In the genomic region with DNA sequence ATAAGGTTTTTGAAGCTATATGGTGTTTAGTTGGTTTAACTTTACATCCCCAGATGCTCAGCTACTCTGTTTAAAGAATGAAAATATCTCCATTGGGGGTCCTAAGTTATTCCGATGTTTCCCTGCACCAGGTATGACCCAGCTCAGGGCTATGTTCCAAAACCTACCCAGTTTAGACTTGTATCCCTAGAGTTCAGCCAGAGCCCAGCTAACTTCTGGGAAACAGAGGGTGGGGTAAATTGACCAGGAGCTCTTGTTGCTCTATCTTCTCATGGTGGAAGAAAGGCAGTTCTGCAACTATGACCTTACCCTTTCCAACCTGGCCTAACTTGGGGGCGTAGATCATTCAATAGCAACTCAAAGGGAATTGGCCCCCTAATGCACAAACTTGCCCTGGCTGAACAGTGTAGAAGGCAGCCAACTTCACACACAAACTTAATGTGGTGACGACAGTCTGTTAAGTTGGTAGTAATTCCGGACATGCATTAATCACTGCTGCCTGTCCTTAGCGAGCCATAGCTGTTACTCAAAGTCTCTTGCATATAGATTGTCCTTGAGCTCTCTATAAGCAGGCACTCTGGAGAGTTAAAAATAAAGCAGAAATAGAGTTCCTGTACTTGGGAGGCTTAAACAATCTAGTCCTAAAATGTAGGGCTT, we compare ENCODE assay signal across 28 cellular contexts. TPM values are rescaled to one million over a fixed set of nuclear protein-coding genes. Genes with fewer than 3 reads are reported as not detected.
A peak's percentile ranks its signal among the peaks of the same experiment; 100 is the strongest.
DNase-seq lines count a peak whose midpoint lies in the region; ATAC-seq and TF ChIP-seq lines count a peak whose summit lies in the region.
"Had no signal": no experiment of that assay in that cellular context is flagged by ENCODE, and none has a peak within 500 bp of the region (broad histone marks: within the 10 kb centered on the region; RNA-seq: fewer than 3 reads in every experiment).

No MANE protein-coding gene starts in this region.

- H2AFZ ChIP-seq in OCI-LY7 (ENCODE audit: low read length) = peak overlapping the region; percentile 92

- no TSS peak for BruUV-seq in OCI-LY7 (replicated peaks; lab: Mats Ljungman, UMichigan)

- peaks cover 92% of the 10 kb centered on the region for H3K4me1 ChIP-seq in OCI-LY7 (ENCODE audit: insufficient read depth, low read length, poor library complexity, severe bottlenecking)
- H3K4me1 ChIP-seq in liver (ENCODE audit: control insufficient read depth in 4 of 4, insufficient read depth in 4 of 4, low read length in 3 of 4) = peaks cover 3 to 42% (median 26%) of the 10 kb centered on the region in 4 donors
- peaks cover 35% of the 10 kb centered on the region for H3K4me1 ChIP-seq in suprapubic skin
- H3K4me1 ChIP-seq: BE2C, foreskin keratinocyte had no signal

- H3K4me3 ChIP-seq in OCI-LY7 (ENCODE audit: low read depth, low read length, poor library complexity, severe bottlenecking) (peak overlapping the region; percentile 24), liver (ENCODE audit: low read depth in 1 of 3, low read length in 3 of 3) (no peak overlapping the region), suprapubic skin (no peak overlapping the region)
- H3K4me3 ChIP-seq: MG63, pancreas, transverse colon had no signal

- CTCF ChIA-PET in OCI-LY7 (lab: Charles Lee; ENCODE audit: unreplicated experiment) = interaction anchor here (0.5 to 1.4 kb wide), 9 partner anchors 21 to 1702 kb away, joined by 3 to 4 read pairs (median 3); no protein-coding TSS in a partner anchor

- no peaks in the 10 kb centered on the region for H3K27me3 Mint-ChIP-seq in mesothelial cell of epicardium (ENCODE audit: low read depth)

- H3K79me2 ChIP-seq in OCI-LY7 (ENCODE audit: insufficient read depth, low read depth, low read length) = no peaks in the 10 kb centered on the region

- H4K20me1 ChIP-seq in OCI-LY7 (ENCODE audit: insufficient read depth, low read length) = no peaks in the 10 kb centered on the region

- 78% methylated on average over 5 of the region's 5 CpGs for WGBS in liver
- WGBS in suprapubic skin = 74% methylated on average over 5 of the region's 5 CpGs

- H3K27me3 ChIP-seq in liver (ENCODE audit: control insufficient read depth in 4 of 4, insufficient read depth in 4 of 4, low read length in 3 of 4) = no peaks in the 10 kb centered on the region
- no peaks in the 10 kb centered on the region for H3K27me3 ChIP-seq in suprapubic skin
- H3K27me3 ChIP-seq: BE2C, foreskin keratinocyte, MG63, pancreas, transverse colon had no signal

- TF ChIP-seq CTCF in OCI-LY7 (conservative IDR thresholded peaks at IDR 0.05; ENCODE audit: low read length) (no peak), liver (IDR thresholded peaks at IDR 0.05; ENCODE audit: low read depth, low read length, missing input control) (no peak), suprapubic skin (IDR thresholded peaks at IDR 0.05) (no peak), mesothelial cell of epicardium (IDR thresholded peaks at IDR 0.05; ENCODE audit: unreplicated experiment) (no peak)

- no peak for TF ChIP-seq RAD21 in liver (IDR thresholded peaks at IDR 0.05)

- H3K9me2 ChIP-seq in OCI-LY7 (ENCODE audit: insufficient read depth, low read length) = no peaks in the 10 kb centered on the region

- intact Hi-C loops in OCI-LY7 (cut with micrococcal nuclease; ENCODE audit: unreplicated experiment) = loop anchor here (5.0 kb wide), 1 partner anchor 168 kb away; no protein-coding TSS in a partner anchor

- H3K9ac ChIP-seq in liver (ENCODE audit: low read depth in 1 of 2, low read length in 2 of 2) = no peak overlapping the region

- no peaks in the 10 kb centered on the region; the same call in 1 of the 2 replicates for H3K9me3 ChIP-seq in OCI-LY7 (ENCODE audit: low read length)
- H3K9me3 ChIP-seq in liver (ENCODE audit: control insufficient read depth in 4 of 4, low read length in 3 of 4) = no peaks in the 10 kb centered on the region
- no peaks in the 10 kb centered on the region for H3K9me3 ChIP-seq in suprapubic skin
- H3K9me3 ChIP-seq: BE2C, MG63, pancreas, transverse colon had no signal

- no peaks in the 10 kb centered on the region for H3K9me3 Mint-ChIP-seq in mesothelial cell of epicardium
- H3K9me3 Mint-ChIP-seq: naive thymus-derived CD4-positive, alpha-beta T cell; T-helper 1 cell treated with Interleukin-12 subunit alpha and Interleukin-12 subunit beta and Interleukin-4 antibody, amounts not matched to agents 30 μg/mL and 1 μg/mL, for 36 hours had no signal

- no peak for TF ChIP-seq POLR2A in suprapubic skin (IDR thresholded peaks at IDR 0.05)

- TF ChIP-seq EP300 in suprapubic skin (IDR thresholded peaks at IDR 0.05) = no peak

- POLR2A ChIA-PET in OCI-LY7 (lab: Charles Lee) = interaction anchor here (0.6 to 3.3 kb wide), 19 partner anchors 8 to 327 kb away, joined by 3 to 19 read pairs (median 4); no protein-coding TSS in a partner anchor

- no peak for ATAC-seq in GM19351 (IDR thresholded peaks at IDR 0.05; ENCODE audit: unreplicated experiment)
- ATAC-seq: foreskin keratinocyte; naive thymus-derived CD4-positive, alpha-beta T cell; PC-3 had no signal

- no peaks in the 10 kb centered on the region for H3K36me3 Mint-ChIP-seq in mesothelial cell of epicardium
- H3K36me3 Mint-ChIP-seq: naive thymus-derived CD4-positive, alpha-beta T cell had no signal

- peak overlapping the region; percentile 70 for H3K27ac ChIP-seq in OCI-LY7 (ENCODE audit: low read depth, low read length, poor library complexity, severe bottlenecking)
- H3K27ac ChIP-seq in liver (ENCODE audit: low read depth in 1 of 2, low read length in 2 of 2) = peak overlapping the region in 1 of 2 donors; percentile 26
- H3K27ac ChIP-seq in suprapubic skin = peak overlapping the region; percentile 8
- H3K27ac ChIP-seq: epithelial cell of prostate, foreskin keratinocyte, transverse colon had no signal

- H3K4me2 ChIP-seq in OCI-LY7 (ENCODE audit: low read length) = peak overlapping the region; percentile 68

- H3K4me1 Mint-ChIP-seq in mesothelial cell of epicardium = peaks cover 13% of the 10 kb centered on the region

- H3K27ac Mint-ChIP-seq in mesothelial cell of epicardium = no peak overlapping the region
- H3K27ac Mint-ChIP-seq: T-helper 1 cell treated with Interleukin-12 subunit alpha and Interleukin-12 subunit beta and Interleukin-4 antibody, amounts not matched to agents 30 μg/mL and 1 μg/mL, for 36 hours had no signal

- H3K4me3 Mint-ChIP-seq in mesothelial cell of epicardium = no peak overlapping the region
- H3K4me3 Mint-ChIP-seq: naive thymus-derived CD4-positive, alpha-beta T cell; T-helper 1 cell treated with Interleukin-12 subunit alpha and Interleukin-12 subunit beta and Interleukin-4 antibody, amounts not matched to agents 30 μg/mL and 1 μg/mL, for 36 hours had no signal

- DNase-seq in NOMO-1 treated with DMSO at 0.1 percent for 48 hours (lab: John Stamatoyannopoulos, UW; ENCODE audit: unreplicated experiment) (peak; percentile 28), NOMO-1 treated with dmso at 0.1 percent for 144 hours (lab: John Stamatoyannopoulos, UW; ENCODE audit: unreplicated experiment) (no peak), OCI-LY7 (ENCODE audit: low spot score) (peak; percentile 54), suprapubic skin (ENCODE audit: low spot score in 2 of 2) (no peak), mesothelial cell of epicardium (ENCODE audit: low spot score in 2 of 2, unreplicated experiment in 2 of 2) (no peak), AG20443 (ENCODE audit: low spot score) (no peak)
- DNase-seq: 8988T; activated CD4-positive, alpha-beta T cell treated with anti-CD3 and anti-CD28 coated beads, Interleukin-2, amount 50 U/mL, for 48 hours; activated naive CD4-positive, alpha-beta T cell; activated T-cell treated with anti-CD3 and anti-CD28 coated beads for 4 hours; BE2C; foreskin keratinocyte; GOT3; hypothalamus; mammary epithelial cell; MG63; naive thymus-derived CD4-positive, alpha-beta T cell; NCI-H146; NCI-H2171; NCI-H526 treated with DMSO at 0.1 percent for 48 hours; pancreas; PC-3; stimulated activated naive CD4-positive, alpha-beta T cell; transverse colon had no signal

- H3K36me3 ChIP-seq in OCI-LY7 (ENCODE audit: insufficient read depth, low read length) = no peaks in the 10 kb centered on the region
- no peaks in the 10 kb centered on the region for H3K36me3 ChIP-seq in liver (ENCODE audit: control insufficient read depth in 4 of 4, insufficient read depth in 3 of 4, low read depth in 1 of 4, low read length in 3 of 4)
- H3K36me3 ChIP-seq in suprapubic skin = no peaks in the 10 kb centered on the region
- H3K36me3 ChIP-seq: BE2C, MG63, pancreas, transverse colon had no signal

TF ChIP-seq in liver, 16 proteins besides CTCF, POLR2A, EP300 and RAD21 (continues in another document):
- TF ChIP-seq HNF4A (conservative IDR thresholded peaks at IDR 0.05) (peak; percentile 23 to 38), YY1 (IDR thresholded peaks at IDR 0.05) (no peak), HNF4G (IDR thresholded peaks at IDR 0.05) (no peak), EGR1 (IDR thresholded peaks at IDR 0.05; ENCODE audit: low read depth in 2 of 2) (no peak), RXRA (IDR thresholded peaks at IDR 0.05) (peak in 1 of 2 donors; percentile 59), FOXA2 (IDR thresholded peaks at IDR 0.05) (no peak), REST (IDR thresholded peaks at IDR 0.05) (no peak)

RNA-seq across cellular contexts. Expression of gene ZNRF2, which starts 5.4 kb away (rescaled TPM):
- 18.0 and 24.7 TPM in 2 replicates for total RNA-seq in OCI-LY7 (2014; rRNA removed; shearing (Covaris generic))
- total RNA-seq in OCI-LY7 (2022) (21.2 and 25.7 TPM in 2 replicates), liver (10 to 100 TPM; 16.6 to 30.0 TPM), suprapubic skin (10 to 100 TPM; 23.8 to 39.3 (median 34.6) TPM), mesothelial cell of epicardium (11.6 to 12.5 TPM (median 12.1 TPM) in 3 replicates)
- polyA plus RNA-seq in liver = 1 to 10 TPM; 6.9 to 8.8 TPM

Comparison
In these comparisons a context has a peak if more than half of its experiments do, and no peak if none do; other contexts are left out.
1. DNase-seq: peak in NOMO-1 treated with DMSO at 0.1 percent for 48 hours (single experiment) and OCI-LY7 (single experiment); none in NOMO-1 treated with dmso at 0.1 percent for 144 hours (single experiment), suprapubic skin (0 of 2), mesothelial cell of epicardium (0 of 2) and AG20443 (single experiment).